In the genomic region with DNA sequence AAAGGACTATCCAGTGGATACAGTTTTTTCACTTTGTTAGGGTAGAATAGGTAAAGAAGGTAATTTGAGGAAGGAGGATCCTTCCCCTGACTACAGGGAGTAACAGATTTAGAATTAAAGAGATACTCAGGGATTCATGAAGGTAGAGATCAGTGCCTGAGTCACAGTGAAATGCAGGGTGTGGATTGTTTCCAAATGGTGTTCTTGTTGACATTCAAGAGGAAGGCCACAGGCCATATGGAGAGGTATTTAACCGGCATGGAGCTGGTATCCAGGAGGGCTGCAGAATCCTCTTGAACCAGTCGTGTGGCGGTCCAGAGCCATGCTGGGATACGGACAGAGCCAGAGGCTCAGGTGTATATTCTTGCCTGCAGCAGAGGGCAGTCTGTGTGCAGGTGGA, we compare ENCODE assay signal across 14 cellular contexts. TPM values are rescaled to one million over a fixed set of nuclear protein-coding genes. Genes with fewer than 3 reads are reported as not detected.
DNase-seq lines count a peak whose midpoint lies in the region; ATAC-seq and TF ChIP-seq lines count a peak whose summit lies in the region.
"Had no signal": no experiment of that assay in that cellular context is flagged by ENCODE, and none has a peak within 500 bp of the region (broad histone marks: within the 10 kb centered on the region; RNA-seq: fewer than 3 reads in every experiment).

No MANE protein-coding gene starts in this region.

- peak overlapping the region in 5 of 6 donors; percentile 35 to 72 (median 51) for H3K27ac Mint-ChIP-seq in immature natural killer cell
- H3K27ac Mint-ChIP-seq: activated T-cell treated with anti-CD3 and anti-CD28 coated beads, Interleukin-2, amount 50 U/mL, for 72 hours; neural progenitor cell had no signal

- DNase-seq in heart right ventricle: no peak
- no peak for DNase-seq in left cardiac atrium
- DNase-seq in astrocyte of the hippocampus (ENCODE audit: low read depth, low spot score): peak; percentile 26
- no peak for DNase-seq in immature natural killer cell
- no peak for DNase-seq in transverse colon
- DNase-seq in Peyer's patch: no peak
- DNase-seq in foreskin keratinocyte: no peak
- no peak for DNase-seq in germinal center (ENCODE audit: low spot score)
- DNase-seq: activated CD4-positive, alpha-beta T cell treated with anti-CD3 and anti-CD28 coated beads, Interleukin-2, amount 50 U/mL, for 1 hour; activated T-cell treated with anti-CD3 and anti-CD28 coated beads, Interleukin-2, amount 50 U/mL, for 72 hours; SHP77 treated with DMSO at 0.1 percent for 48 hours; stimulated activated CD4-positive, alpha-beta T cell treated with anti-CD3 and anti-CD28 coated beads, Interleukin-4, amount 100 ng/mL, for 4 hours had no signal

- TF ChIP-seq POLR2A in transverse colon (IDR thresholded peaks at IDR 0.05): no peak
- TF ChIP-seq POLR2A in Peyer's patch (IDR thresholded peaks at IDR 0.05): no peak

- H3K4me3 Mint-ChIP-seq in immature natural killer cell: no peak overlapping the region
- H3K4me3 Mint-ChIP-seq: neural progenitor cell had no signal

- H3K9me3 ChIP-seq in heart right ventricle (no peaks in the 10 kb centered on the region), transverse colon (no peaks in the 10 kb centered on the region), Peyer's patch (no peaks in the 10 kb centered on the region)
- H3K9me3 ChIP-seq: adrenal gland had no signal

- 66 to 78% methylated on average over 4 of the region's 4 CpGs for WGBS in heart right ventricle, 2 donors
- 81% methylated on average over 4 of the region's 4 CpGs; no CpG with 5 or more reads in 1 of the 2 donors for WGBS in transverse colon (ENCODE audit: low coverage in 1 of 2), 2 donors

- no peaks in the 10 kb centered on the region for H3K9me3 Mint-ChIP-seq in immature natural killer cell

- H3K36me3 Mint-ChIP-seq in immature natural killer cell: peaks cover 19 to 31% (median 29%) of the 10 kb centered on the region in 3 donors

- H3K27me3 ChIP-seq in heart right ventricle (no peaks in the 10 kb centered on the region), transverse colon (no peaks in the 10 kb centered on the region), Peyer's patch (no peaks in the 10 kb centered on the region), foreskin keratinocyte (no peaks in the 10 kb centered on the region)
- H3K27me3 ChIP-seq: adrenal gland, neural progenitor cell had no signal

- H3K4me3 ChIP-seq in heart right ventricle (no peak overlapping the region), transverse colon (no peak overlapping the region), Peyer's patch (no peak overlapping the region)
- H3K4me3 ChIP-seq: adrenal gland, neural progenitor cell had no signal

- H3K36me3 ChIP-seq in heart right ventricle (peaks cover 0 to 78% (median 17%) of the 10 kb centered on the region in 9 donors), transverse colon (peaks cover 0 to 15% (median 7%) of the 10 kb centered on the region in 4 donors), Peyer's patch (peaks cover 0 to 37% (median 0%) of the 10 kb centered on the region in 3 donors)
- H3K36me3 ChIP-seq: neural progenitor cell had no signal

- peak overlapping the region in 7 of 10 donors; percentile 16 to 71 (median 42) for H3K27ac ChIP-seq in heart right ventricle
- H3K27ac ChIP-seq in transverse colon: peak overlapping the region in 3 of 4 donors; percentile 6 to 33 (median 32)
- no peak overlapping the region for H3K27ac ChIP-seq in Peyer's patch
- H3K27ac ChIP-seq in foreskin keratinocyte: no peak overlapping the region
- H3K27ac ChIP-seq: adrenal gland, neural progenitor cell had no signal

- peaks cover 33 to 60% of the 10 kb centered on the region in 2 donors for H3K4me1 Mint-ChIP-seq in immature natural killer cell
- H3K4me1 Mint-ChIP-seq: neural progenitor cell had no signal

- TF ChIP-seq CTCF in heart right ventricle (IDR thresholded peaks at IDR 0.05) (no peak), transverse colon (IDR thresholded peaks at IDR 0.05) (no peak), Peyer's patch (IDR thresholded peaks at IDR 0.05) (no peak), foreskin keratinocyte (conservative IDR thresholded peaks at IDR 0.05) (no peak)

- TF ChIP-seq EP300 in transverse colon (IDR thresholded peaks at IDR 0.05; ENCODE audit: low read depth): no peak

- peaks cover 0 to 6% (median 0%) of the 10 kb centered on the region in 3 donors for H3K27me3 Mint-ChIP-seq in immature natural killer cell (ENCODE audit: low read depth in 3 of 3)

- intact Hi-C loops in heart right ventricle (cut with DNase I): loop anchor here in 1 of 10 donors (5.0 to 10.0 kb wide), 2 partner anchors 42 to 65 kb away; no protein-coding TSS in a partner anchor
- intact Hi-C loops in left cardiac atrium (cut with DNase I): no loop called here
- intact Hi-C loops in transverse colon (cut with DNase I; ENCODE audit: low total_unique reads): no loop called here

- H3K4me1 ChIP-seq in heart right ventricle (peaks cover 6 to 72% (median 44%) of the 10 kb centered on the region in 9 donors), transverse colon (peaks cover 0 to 21% (median 3%) of the 10 kb centered on the region in 4 donors), Peyer's patch (no peaks in the 10 kb centered on the region), foreskin keratinocyte (peaks cover 3% of the 10 kb centered on the region)
- H3K4me1 ChIP-seq: neural progenitor cell had no signal

- in situ Hi-C loops in transverse colon (cut with MboI; ENCODE audit: low pct_ligation_motif_present in 1 of 4, low pct_unique_long_range_greater_than_20kb in 1 of 4, low sequenced_read_pairs in 3 of 4): no loop called here

- ATAC-seq in heart right ventricle: peak in 5 of 8 donors; percentile 6 to 25 (median 10)
- ATAC-seq in left cardiac atrium: no peak
- no peak for ATAC-seq in foreskin keratinocyte

RNA-seq across cellular contexts. Expression of a gene that starts 28.2 kb away (rescaled TPM):
- total RNA-seq in heart right ventricle: 100 to 1,000 TPM; 126 to 210 (median 157) TPM
- 100 to 1,000 TPM in 1 of 2 donors, 10 to 100 TPM in 1; 56.5 to 156 TPM for polyA plus RNA-seq in heart right ventricle
- total RNA-seq in left cardiac atrium: 100 to 1,000 TPM; 104 to 125 TPM
- polyA plus RNA-seq in immature natural killer cell: 100 to 1,000 TPM in 1 of 3 donors, 10 to 100 TPM in 2; 73.5 to 102 (median 91.8) TPM
- 10 to 100 TPM; 19.8 to 89.8 (median 35.3) TPM for total RNA-seq in transverse colon
- total RNA-seq in Peyer's patch: 10 to 100 TPM; 11.9 to 23.9 (median 12.8) TPM
- 22.2 and 25.3 TPM in 2 replicates for total RNA-seq in foreskin keratinocyte
- 22.1 and 24.9 TPM in 2 replicates for polyA plus RNA-seq in foreskin keratinocyte

Comparison
In these comparisons a context has a peak if more than half of its experiments do, and no peak if none do; other contexts are left out.
1. ATAC-seq: peak in heart right ventricle (5 of 8); none in left cardiac atrium (0 of 2) and foreskin keratinocyte (single experiment).
2. H3K27ac ChIP-seq: peak in heart right ventricle (7 of 10) and transverse colon (3 of 4); none in Peyer's patch (0 of 4) and foreskin keratinocyte (single experiment).